ENCODE assay signal across 7 cellular contexts in the genomic region with DNA sequence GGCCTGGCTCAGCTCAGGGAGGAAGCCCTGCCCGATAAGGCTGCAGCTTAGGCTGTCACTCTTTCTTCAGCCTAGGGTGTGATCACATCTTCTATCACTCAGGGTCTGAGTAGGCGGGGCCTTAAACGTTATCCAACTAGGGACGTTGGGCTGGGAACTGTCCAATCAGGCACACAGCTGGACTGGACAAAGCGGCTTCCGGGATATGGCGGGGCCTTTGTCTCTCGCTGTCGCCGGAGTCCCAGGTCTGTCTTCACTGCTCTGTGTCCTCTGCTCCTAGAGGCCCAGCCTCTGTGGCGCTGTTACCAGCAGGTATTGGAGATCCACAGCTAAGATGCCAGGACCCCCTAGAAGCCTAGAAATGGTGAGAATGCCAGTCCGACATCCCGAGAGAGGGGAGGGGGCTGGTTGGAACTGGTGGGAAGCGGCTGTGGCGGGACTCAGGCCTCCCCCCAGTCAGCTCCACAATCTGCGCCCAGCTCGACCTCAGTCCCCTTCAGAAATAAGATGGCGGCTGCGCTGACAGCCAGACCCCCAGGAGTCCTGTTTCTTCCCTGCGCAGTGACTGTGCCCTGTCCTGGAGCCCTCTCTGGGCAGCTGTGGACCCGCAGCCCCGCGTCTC. TPM values are rescaled to one million over a fixed set of nuclear protein-coding genes. Genes with fewer than 3 reads are reported as not detected.
DNase-seq lines count a peak whose midpoint lies in the region; ATAC-seq lines count a peak whose summit lies in the region.

Gene ZNF254, plus strand, starts transcription at position 214 of the 622 bp plus-strand sequence. Its CDS starts 121 bp downstream, at position 335.

- DNase-seq in NCI-H526 (lab: John Stamatoyannopoulos, UW): peak; percentile 85 to 90
- DNase-seq in activated CD8-positive, alpha-beta memory T cell treated with anti-CD3 and anti-CD28 coated beads for 24 hours: peak; percentile 90
- DNase-seq in effector memory CD4-positive, alpha-beta T cell: peak; percentile 40 to 64 (median 55)
- peak; percentile 97 for DNase-seq in lung microvascular endothelial cell (ENCODE audit: low read depth in 2 of 2)
- peak; percentile 30 to 46 (median 43) for DNase-seq in stimulated activated CD4-positive, alpha-beta T cell treated with anti-CD3 and anti-CD28 coated beads, TNF-alpha, amount 100 ng/mL, for 4 hours (ENCODE audit: low read depth in 3 of 3)

- H3K9me3 ChIP-seq in effector memory CD4-positive, alpha-beta T cell (ENCODE audit: control insufficient read depth, low read length): no peaks in the 10 kb centered on the region

- peak within 1 kb of the TSS; percentile 65 for H3K27ac ChIP-seq in effector memory CD4-positive, alpha-beta T cell (ENCODE audit: insufficient read depth, low read length, poor library complexity, severe bottlenecking)

- H3K27me3 ChIP-seq in effector memory CD4-positive, alpha-beta T cell (replicated peaks; ENCODE audit: control insufficient read depth, insufficient read depth, low read length, poor library complexity, severe bottlenecking): no peaks in the 10 kb centered on the region

- no peaks in the 10 kb centered on the region for H3K36me3 ChIP-seq in effector memory CD4-positive, alpha-beta T cell (ENCODE audit: control insufficient read depth, insufficient read depth, low read length)

- peak within 1 kb of the TSS; percentile 76 for H3K4me3 ChIP-seq in effector memory CD4-positive, alpha-beta T cell (ENCODE audit: insufficient read depth, low read depth, low read length, poor library complexity, severe bottlenecking)

- ATAC-seq in GM18520 (IDR thresholded peaks at IDR 0.05; ENCODE audit: unreplicated experiment) (peak; percentile 98), HG03064 (IDR thresholded peaks at IDR 0.05; ENCODE audit: low read depth, unreplicated experiment) (peak; percentile 98)

- no peaks in the 10 kb centered on the region for H3K4me1 ChIP-seq in effector memory CD4-positive, alpha-beta T cell (ENCODE audit: control insufficient read depth, insufficient read depth, low read length, poor library complexity, severe bottlenecking)

RNA-seq across cellular contexts. Expression of gene ZNF254, which starts in this region (rescaled TPM):
- 11.3 and 16.9 TPM in 2 replicates for total RNA-seq in lung microvascular endothelial cell

Comparison
In these comparisons a context has a peak if more than half of its experiments do, and no peak if none do; other contexts are left out.
1. Peak in every context shown above with its lines: DNase-seq, ATAC-seq, H3K4me3 ChIP-seq and H3K27ac ChIP-seq.
2. DNase-seq: peak in every context shown above with its lines; median percentile 97 in lung microvascular endothelial cell; 90 in activated CD8-positive, alpha-beta memory T cell treated with anti-CD3 and anti-CD28 coated beads for 24 hours; 88 in NCI-H526; 55 in effector memory CD4-positive, alpha-beta T cell; 43 in stimulated activated CD4-positive, alpha-beta T cell treated with anti-CD3 and anti-CD28 coated beads, TNF-alpha, amount 100 ng/mL, for 4 hours.